4 cellular contexts compared by ENCODE assay signal in genomic region chr4:143904431-143904830, GRCh38. TPM values are rescaled to one million over a fixed set of nuclear protein-coding genes. Genes with fewer than 3 reads are reported as not detected.
"Had no signal": no experiment of that assay in that cellular context is flagged by ENCODE, and none has a peak within 500 bp of the region (broad histone marks: within the 10 kb centered on the region; RNA-seq: fewer than 3 reads in every experiment).

No MANE protein-coding gene starts in this region.

RNA-seq across cellular contexts. Expression of gene GYPE, which starts 0.9 kb away (rescaled TPM):
- total RNA-seq: foreskin keratinocyte, hepatocyte, left lobe of liver, lung microvascular endothelial cell had no signal
- polyA plus RNA-seq: foreskin keratinocyte, hepatocyte had no signal
